Comparison of ENCODE assay signal across 1 cellular context in the genomic region with DNA sequence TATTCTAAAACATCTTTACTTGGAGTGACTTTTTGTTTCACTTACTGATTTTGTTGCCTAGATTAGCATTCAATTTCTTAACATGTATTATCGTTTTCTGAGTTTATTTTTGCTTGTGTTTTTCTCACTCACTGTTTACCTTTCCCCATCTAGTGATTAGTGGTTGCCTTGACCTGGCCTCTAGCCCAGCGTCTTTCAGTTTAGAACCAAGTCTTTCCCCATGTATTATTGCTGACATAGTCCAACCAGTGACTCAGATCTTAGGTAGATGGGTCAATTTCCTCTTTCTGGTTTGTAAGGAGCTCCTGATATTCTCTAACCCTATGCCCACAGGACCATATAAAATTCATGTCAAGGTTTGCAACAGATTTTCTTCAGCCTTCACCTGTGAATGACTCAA.
TF ChIP-seq lines count a peak whose summit lies in the region.

No MANE protein-coding gene starts in this region.

TF ChIP-seq in WTC11, 78 proteins besides CTCF, POLR2A, EP300 and RAD21 (continued from another document):
- TF ChIP-seq, protein P1, sequence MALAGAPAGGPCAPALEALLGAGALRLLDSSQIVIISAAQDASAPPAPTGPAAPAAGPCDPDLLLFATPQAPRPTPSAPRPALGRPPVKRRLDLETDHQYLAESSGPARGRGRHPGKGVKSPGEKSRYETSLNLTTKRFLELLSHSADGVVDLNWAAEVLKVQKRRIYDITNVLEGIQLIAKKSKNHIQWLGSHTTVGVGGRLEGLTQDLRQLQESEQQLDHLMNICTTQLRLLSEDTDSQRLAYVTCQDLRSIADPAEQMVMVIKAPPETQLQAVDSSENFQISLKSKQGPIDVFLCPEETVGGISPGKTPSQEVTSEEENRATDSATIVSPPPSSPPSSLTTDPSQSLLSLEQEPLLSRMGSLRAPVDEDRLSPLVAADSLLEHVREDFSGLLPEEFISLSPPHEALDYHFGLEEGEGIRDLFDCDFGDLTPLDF (CRISPR knock-in tag; IDR thresholded peaks at IDR 0.05), result no peak
- TF ChIP-seq JAZF1 (CRISPR knock-in tag; IDR thresholded peaks at IDR 0.05) (no peak), SMAD3 (CRISPR knock-in tag; IDR thresholded peaks at IDR 0.05; ENCODE audit: borderline replicate concordance) (no peak), ELF4 (CRISPR knock-in tag; IDR thresholded peaks at IDR 0.05; ENCODE audit: low read depth) (no peak)
- TF ChIP-seq, protein P2, sequence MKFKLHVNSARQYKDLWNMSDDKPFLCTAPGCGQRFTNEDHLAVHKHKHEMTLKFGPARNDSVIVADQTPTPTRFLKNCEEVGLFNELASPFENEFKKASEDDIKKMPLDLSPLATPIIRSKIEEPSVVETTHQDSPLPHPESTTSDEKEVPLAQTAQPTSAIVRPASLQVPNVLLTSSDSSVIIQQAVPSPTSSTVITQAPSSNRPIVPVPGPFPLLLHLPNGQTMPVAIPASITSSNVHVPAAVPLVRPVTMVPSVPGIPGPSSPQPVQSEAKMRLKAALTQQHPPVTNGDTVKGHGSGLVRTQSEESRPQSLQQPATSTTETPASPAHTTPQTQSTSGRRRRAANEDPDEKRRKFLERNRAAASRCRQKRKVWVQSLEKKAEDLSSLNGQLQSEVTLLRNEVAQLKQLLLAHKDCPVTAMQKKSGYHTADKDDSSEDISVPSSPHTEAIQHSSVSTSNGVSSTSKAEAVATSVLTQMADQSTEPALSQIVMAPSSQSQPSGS (CRISPR knock-in tag; IDR thresholded peaks at IDR 0.05; ENCODE audit: borderline replicate concordance, low read depth), result no peak
